In genomic region chr2:171923206-171923605, GRCh38 we compare ENCODE assay signal across 8 cellular contexts. TPM values are rescaled to one million over a fixed set of nuclear protein-coding genes. Genes with fewer than 3 reads are reported as not detected.
DNase-seq lines count a peak whose midpoint lies in the region; ATAC-seq and TF ChIP-seq lines count a peak whose summit lies in the region.

No MANE protein-coding gene starts in this region.

- H3K27ac ChIP-seq in GM23338 (ENCODE audit: low read depth) (peak overlapping the region; percentile 90), prostate gland (peak overlapping the region; percentile 95 to 98)

- H3K4me3 ChIP-seq in AG10803 (ENCODE audit: low read length) (peak overlapping the region; percentile 95), GM23338 (peak overlapping the region; percentile 76), fibroblast of mammary gland (ENCODE audit: control insufficient read depth, low read depth, low read length) (peak overlapping the region; percentile 96), prostate gland (peak overlapping the region; percentile 79 to 81)

- H3K27me3 ChIP-seq in GM23338 (ENCODE audit: insufficient read depth) (no peaks in the 10 kb centered on the region), prostate gland (replicated peaks; ENCODE audit: insufficient read depth) (no peaks in the 10 kb centered on the region)

- no peaks in the 10 kb centered on the region; the same call in 1 of the 2 replicates for H3F3A ChIP-seq in GM23338 (replicated peaks; ENCODE audit: low read depth)

- intact Hi-C loops in prostate gland (cut with DNase I), result no loop called here

- WGBS in prostate gland, result 26% methylated on average over 13 of the region's 13 CpGs

- peak; percentile 60 for DNase-seq in AG10803 (ENCODE audit: low read depth)
- DNase-seq in GM23338 (ENCODE audit: low spot score), result peak; percentile 6
- DNase-seq in T-helper 17 cell, result no peak
- DNase-seq in fibroblast of mammary gland (ENCODE audit: low read depth), result peak; percentile 49
- no peak for DNase-seq in prostate gland (ENCODE audit: low spot score)
- no peak for DNase-seq in hepatic stellate cell (ENCODE audit: low spot score)

- H3K4me1 ChIP-seq in GM23338 (ENCODE audit: insufficient read depth), result peaks cover 6% of the 10 kb centered on the region; the same call in 1 of the 2 replicates
- H3K4me1 ChIP-seq in prostate gland (replicated peaks), result no peaks in the 10 kb centered on the region

- H3K4me1 Mint-ChIP-seq in GM23338 (peaks cover 12% of the 10 kb centered on the region), T-helper 17 cell (peaks cover 19% of the 10 kb centered on the region)

- peak overlapping the region; percentile 79 for H3K4me2 ChIP-seq in GM23338

- H3K79me2 ChIP-seq in GM23338 (replicated peaks; ENCODE audit: insufficient read depth), result peaks cover 46% of the 10 kb centered on the region

- H3K9me3 ChIP-seq in T-helper 17 cell (ENCODE audit: control insufficient read depth, low read length, poor library complexity, severe bottlenecking), result no peaks in the 10 kb centered on the region
- H3K9me3 ChIP-seq in prostate gland, result no peaks in the 10 kb centered on the region

- H3K9me3 Mint-ChIP-seq in GM23338, result no peaks in the 10 kb centered on the region

- TF ChIP-seq CTCF in AG10803 (conservative IDR thresholded peaks at IDR 0.05; ENCODE audit: low read length) (no peak), GM23338 (conservative IDR thresholded peaks at IDR 0.05; ENCODE audit: low read depth in 2 of 2) (no peak), fibroblast of mammary gland (conservative IDR thresholded peaks at IDR 0.05; ENCODE audit: control insufficient read depth, insufficient read depth, low read depth, low read length) (no peak), prostate gland (IDR thresholded peaks at IDR 0.05) (no peak)

- H3K36me3 ChIP-seq in GM23338 (ENCODE audit: insufficient read depth) (peaks cover 11% of the 10 kb centered on the region; the same call in 1 of the 2 replicates), prostate gland (no peaks in the 10 kb centered on the region)

- ATAC-seq in GM23338 (no peak), T-helper 17 cell (no peak), HG03108 (IDR thresholded peaks at IDR 0.05; ENCODE audit: unreplicated experiment) (no peak), HG02759 (IDR thresholded peaks at IDR 0.05; ENCODE audit: unreplicated experiment) (no peak)

- no peak for TF ChIP-seq POLR2A in prostate gland (IDR thresholded peaks at IDR 0.05)

- peak overlapping the region; percentile 97 for H3K27ac Mint-ChIP-seq in GM23338
- peak overlapping the region; percentile 99 for H3K27ac Mint-ChIP-seq in T-helper 17 cell

- H3K27me3 Mint-ChIP-seq in GM23338 (ENCODE audit: insufficient read depth, low read depth, poor library complexity) (peaks cover 2% of the 10 kb centered on the region), T-helper 17 cell (no peaks in the 10 kb centered on the region)

- peak overlapping the region; percentile 43; the same call in 1 of the 2 replicates for H2AFZ ChIP-seq in GM23338

- H4K20me1 ChIP-seq in GM23338 (replicated peaks; ENCODE audit: insufficient read depth), result 0 out of 2 replicates have a peak, but pooled peaks cover 5% of the 10 kb centered on the region

- H3K36me3 Mint-ChIP-seq in GM23338 (ENCODE audit: low read depth) (peaks cover 24% of the 10 kb centered on the region; the same call in 2 of the 3 replicates), T-helper 17 cell (ENCODE audit: low read depth) (peaks cover 4% of the 10 kb centered on the region)

- no peaks in the 10 kb centered on the region for H3K9me2 ChIP-seq in GM23338 (ENCODE audit: insufficient read depth)

- H3K4me3 Mint-ChIP-seq in GM23338 (peak overlapping the region; percentile 94), T-helper 17 cell (peak overlapping the region; percentile 100)

TF ChIP-seq in GM23338, 12 proteins besides CTCF, POLR2A, EP300 and RAD21 (continues in another document):
- TF ChIP-seq POLR2AphosphoS5 (IDR thresholded peaks at IDR 0.05; ENCODE audit: low read depth) (no peak), ETS1 (IDR thresholded peaks at IDR 0.05) (no peak), EZH2 (IDR thresholded peaks at IDR 0.05; ENCODE audit: low read depth, unreplicated experiment) (no peak), STAT1 (IDR thresholded peaks at IDR 0.05; ENCODE audit: unreplicated experiment) (no peak), EZH2phosphoT487 (IDR thresholded peaks at IDR 0.05; ENCODE audit: unreplicated experiment) (no peak), ZNF331 (CRISPR knock-in tag; IDR thresholded peaks at IDR 0.05; ENCODE audit: low read depth) (no peak), JUNB (IDR thresholded peaks at IDR 0.05; ENCODE audit: unreplicated experiment) (no peak), REST (IDR thresholded peaks at IDR 0.05; ENCODE audit: unreplicated experiment) (no peak)

RNA-seq across cellular contexts. Expression of gene HAT1, which starts 0.9 kb away (rescaled TPM):
- total RNA-seq in GM23338 (2014; rRNA removed; shearing (Covaris generic)), result 67.2 and 75.7 TPM in 2 replicates
- 49.1 and 67.5 TPM in 2 replicates for polyA plus RNA-seq in GM23338 (2016; fragmentation: Nextera tagmentation; extraction: Ambion mirVana)
- total RNA-seq in T-helper 17 cell (10 to 100 TPM; 20.8 to 22.3 TPM), prostate gland (10 to 100 TPM; 30.6 to 41.9 TPM)

RNA-seq across cellular contexts. Expression of gene SLC25A12, which starts 29.2 kb away (rescaled TPM):
- 10.7 and 14.8 TPM in 2 replicates for total RNA-seq in GM23338 (2014; rRNA removed; shearing (Covaris generic))
- 4.8 and 6.2 TPM in 2 replicates for polyA plus RNA-seq in GM23338 (2016; fragmentation: Nextera tagmentation; extraction: Ambion mirVana)
- total RNA-seq in T-helper 17 cell (10 to 100 TPM; 11.0 to 15.5 TPM), prostate gland (10 to 100 TPM; 23.5 to 33.9 TPM)

Comparison
In these comparisons a context has a peak if more than half of its experiments do, and no peak if none do; other contexts are left out.
1. DNase-seq: peak in AG10803 (single experiment), GM23338 (single experiment) and fibroblast of mammary gland (single experiment); none in T-helper 17 cell (0 of 3), prostate gland (single experiment) and hepatic stellate cell (single experiment).
2. Peak in every context shown above with its lines, with median percentiles within 50 percentile points of each other: H3K4me3 ChIP-seq.